Comparison of ENCODE assay signal across 1 cellular context in the genomic region with DNA sequence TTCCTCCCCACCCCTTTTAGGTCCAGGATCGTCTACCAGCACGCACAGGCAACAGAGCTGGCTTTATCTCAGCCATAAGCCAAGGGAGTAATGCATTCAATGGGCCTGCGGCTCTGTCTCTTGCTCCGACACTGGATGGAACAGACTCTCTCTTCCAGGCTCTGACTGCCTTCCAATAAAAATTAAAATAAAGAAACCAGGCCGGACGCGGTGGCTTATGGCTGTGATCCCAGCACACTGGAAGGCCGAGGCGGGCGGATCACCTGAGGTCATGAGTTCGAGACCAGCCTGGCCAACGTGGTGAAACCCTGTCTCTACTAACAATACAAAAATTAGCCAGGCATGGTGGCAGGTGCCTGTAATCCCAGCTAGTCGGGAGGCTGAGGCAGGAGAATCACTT. TPM values are rescaled to one million over a fixed set of nuclear protein-coding genes. Genes with fewer than 3 reads are reported as not detected.
"Had no signal": no experiment of that assay in that cellular context is flagged by ENCODE, and none has a peak within 500 bp of the region (broad histone marks: within the 10 kb centered on the region; RNA-seq: fewer than 3 reads in every experiment).

No MANE protein-coding gene starts in this region.

RNA-seq across cellular contexts. Expression of gene DENND2A, which starts 4.1 kb away (rescaled TPM):
- total RNA-seq: LHCN-M2 had no signal
